8 cellular contexts compared by ENCODE assay signal in genomic region chr19:1275260-1275975, GRCh38. TPM values are rescaled to one million over a fixed set of nuclear protein-coding genes. Genes with fewer than 3 reads are reported as not detected.
DNase-seq lines count a peak whose midpoint lies in the region; ATAC-seq and TF ChIP-seq lines count a peak whose summit lies in the region.

Gene FAM174C, plus strand, starts transcription at chr19:1275530. Its CDS starts 20 bp downstream, at chr19:1275550.

- peaks cover 0 to 59% of the 10 kb centered on the region in 2 donors for H3K4me1 ChIP-seq in right atrium auricular region
- peaks cover 51% of the 10 kb centered on the region for H3K4me1 ChIP-seq in rectal smooth muscle tissue (ENCODE audit: control insufficient read depth, insufficient read depth, low read length)
- peaks cover 58% of the 10 kb centered on the region for H3K4me1 ChIP-seq in vagina

- intact Hi-C loops in T-helper 2 cell treated with Interferon-gamma antibody and Interleukin-4, amounts not matched to agents 100 ng/mL and 5 ng/mL, for 36 hours (cut with micrococcal nuclease) = loop anchor here (1.0 to 5.0 kb wide), 2 partner anchors 132 to 237 kb away; partner anchors contain the start of genes ADAMTSL5 and DAZAP1
- intact Hi-C loops in vagina (cut with DNase I) = loop anchor here (10.0 kb wide), 2 partner anchors 109 to 169 kb away; partner anchors contain the start of gene NDUFS7

- ATAC-seq in GM18502 (IDR thresholded peaks at IDR 0.05; ENCODE audit: poor library complexity, unreplicated experiment) (peak; percentile 75), HG02970 (IDR thresholded peaks at IDR 0.05; ENCODE audit: low FRiP score, unreplicated experiment) (peak; percentile 70)

- DNase-seq in NCI-H1930 (lab: John Stamatoyannopoulos, UW) (peak; percentile 85 to 92), anterior cingulate cortex (lab: John Stamatoyannopoulos, UW) (peak; percentile 61 to 98 (median 94)), right atrium auricular region (ENCODE audit: low spot score) (peak; percentile 96), vagina (ENCODE audit: extremely low spot score in 2 of 2) (peak in 1 of 2 donors; percentile 95)

- H3K36me3 ChIP-seq in right atrium auricular region = peaks cover 57% of the 10 kb centered on the region
- H3K36me3 ChIP-seq in rectal smooth muscle tissue (ENCODE audit: control insufficient read depth, insufficient read depth, low read length) = peaks cover 35% of the 10 kb centered on the region
- peaks cover 0 to 65% of the 10 kb centered on the region in 2 donors for H3K36me3 ChIP-seq in vagina

- no peak for TF ChIP-seq CTCF in right atrium auricular region (IDR thresholded peaks at IDR 0.05)
- no peak for TF ChIP-seq CTCF in vagina (IDR thresholded peaks at IDR 0.05)

- peak within 1 kb of the TSS; percentile 79 for H3K9ac ChIP-seq in rectal smooth muscle tissue (ENCODE audit: low read length)

- H3K9me3 ChIP-seq in right atrium auricular region (no peaks in the 10 kb centered on the region), vagina (no peaks in the 10 kb centered on the region)

- H3K27me3 ChIP-seq in right atrium auricular region (no peaks in the 10 kb centered on the region), rectal smooth muscle tissue (ENCODE audit: control insufficient read depth, insufficient read depth, low read length) (no peaks in the 10 kb centered on the region), vagina (no peaks in the 10 kb centered on the region)

- H3K27ac ChIP-seq in right atrium auricular region = peak within 1 kb of the TSS; percentile 96 to 98
- peak within 1 kb of the TSS; percentile 99 for H3K27ac ChIP-seq in rectal smooth muscle tissue (ENCODE audit: low read depth, low read length)
- H3K27ac ChIP-seq in vagina = peak within 1 kb of the TSS; percentile 98

- H3K4me3 ChIP-seq in right atrium auricular region (peak within 1 kb of the TSS; percentile 71 to 77), rectal smooth muscle tissue (ENCODE audit: low read length) (peak within 1 kb of the TSS; percentile 81), vagina (peak within 1 kb of the TSS; percentile 76 to 87)

- TF ChIP-seq POLR2A in vagina (IDR thresholded peaks at IDR 0.05) = peak in 1 of 2 donors; percentile 33

RNA-seq across cellular contexts. Expression of gene FAM174C, which starts in this region (rescaled TPM):
- 57.5 and 57.8 TPM in 2 replicates for total RNA-seq in T-helper 2 cell treated with Interferon-gamma antibody and Interleukin-4, amounts not matched to agents 100 ng/mL and 5 ng/mL, for 36 hours
- total RNA-seq in right atrium auricular region (10 to 100 TPM; 28.9 to 29.8 TPM), vagina (64.8 TPM)
